8 cellular contexts compared by ENCODE assay signal in the genomic region with DNA sequence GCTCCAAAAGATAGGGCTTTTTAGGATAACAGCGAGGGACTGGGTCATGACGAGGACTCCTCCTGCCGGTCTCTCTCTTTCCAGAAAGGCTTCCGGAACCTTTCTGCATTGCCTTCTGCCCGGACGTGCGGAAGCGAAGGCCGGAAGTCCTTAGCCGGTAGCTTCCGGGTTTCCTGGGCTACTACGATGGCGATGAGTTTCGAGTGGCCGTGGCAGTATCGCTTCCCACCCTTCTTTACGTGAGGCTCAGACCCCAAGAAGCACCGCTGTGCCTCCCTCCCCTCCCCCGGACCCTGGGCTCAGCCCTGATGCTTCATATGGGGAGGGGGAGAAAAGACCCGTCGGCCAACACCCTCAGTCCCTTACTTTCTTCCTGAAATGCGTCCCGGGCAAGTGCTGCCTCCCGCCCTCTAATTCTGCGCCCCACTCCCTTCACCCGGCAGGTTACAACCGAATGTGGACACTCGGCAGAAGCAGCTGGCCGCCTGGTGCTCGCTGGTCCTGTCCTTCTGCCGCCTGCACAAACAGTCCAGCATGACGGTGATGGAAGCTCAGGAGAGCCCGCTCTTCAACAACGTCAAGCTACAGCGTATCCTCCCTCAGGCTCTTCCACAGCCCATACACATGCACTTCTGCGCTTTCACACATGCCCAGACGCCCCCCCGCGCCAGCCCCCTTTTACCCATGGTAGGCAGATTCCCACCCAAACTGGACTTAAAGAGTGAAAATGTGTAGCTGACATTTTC. TPM values are rescaled to one million over a fixed set of nuclear protein-coding genes. Genes with fewer than 3 reads are reported as not detected.
DNase-seq lines count a peak whose midpoint lies in the region; ATAC-seq and TF ChIP-seq lines count a peak whose summit lies in the region.

A gene (plus strand): TSS at position 160 of the 746 bp plus-strand sequence. CDS start 27 bp downstream, at position 187.

- H3K27me3 ChIP-seq in MM.1S (replicated peaks; ENCODE audit: insufficient read depth, low read length) (no peaks in the 10 kb centered on the region), SJCRH30 (no peaks in the 10 kb centered on the region), neuron (ENCODE audit: insufficient read depth, low read length) (no peaks in the 10 kb centered on the region)

- peaks cover 16% of the 10 kb centered on the region for H3K79me2 ChIP-seq in MM.1S (ENCODE audit: low read length)

- H3K4me3 ChIP-seq in MM.1S (ENCODE audit: low read length) (peak within 1 kb of the TSS; percentile 87), SJCRH30 (peak within 1 kb of the TSS; percentile 74), neuron (ENCODE audit: low read length) (peak within 1 kb of the TSS; percentile 82)

- no peaks in the 10 kb centered on the region for H3K36me3 ChIP-seq in MM.1S (replicated peaks; ENCODE audit: insufficient read depth, low read length)
- peaks cover 8% of the 10 kb centered on the region; the same call in 1 of the 2 replicates for H3K36me3 ChIP-seq in SJCRH30
- peaks cover 22% of the 10 kb centered on the region for H3K36me3 ChIP-seq in neuron (ENCODE audit: insufficient read depth, low read length)

- H3K4me2 ChIP-seq in MM.1S (ENCODE audit: low read depth, low read length), result peak within 1 kb of the TSS; percentile 88

- H3K4me1 ChIP-seq in MM.1S (ENCODE audit: low read length) (peaks cover 21% of the 10 kb centered on the region), SJCRH30 (peaks cover 9% of the 10 kb centered on the region; the same call in 1 of the 2 replicates), neuron (ENCODE audit: insufficient read depth, low read length) (peaks cover 13% of the 10 kb centered on the region)

- H3K9me2 ChIP-seq in MM.1S (replicated peaks; ENCODE audit: insufficient read depth, low read length), result no peaks in the 10 kb centered on the region

- DNase-seq in C1 segment of cervical spinal cord (lab: John Stamatoyannopoulos, UW) (peak in 13 of 14 donors; percentile 26 to 79 (median 73)), MM.1S (peak; percentile 85), SJCRH30 (peak; percentile 84 to 89), foreskin melanocyte (peak; percentile 81), stromal cell of bone marrow (ENCODE audit: low read depth) (peak; percentile 83)
- DNase-seq in activated naive CD4-positive, alpha-beta T cell (lab: John Stamatoyannopoulos, UW), result peak; percentile 29 to 63 (median 46)

- H4K20me1 ChIP-seq in MM.1S (ENCODE audit: insufficient read depth, low read length), result no peaks in the 10 kb centered on the region

- no peaks in the 10 kb centered on the region for H3F3A ChIP-seq in MM.1S (ENCODE audit: insufficient read depth, low read length)

- H3K9ac ChIP-seq in MM.1S (ENCODE audit: low read length), result peak within 1 kb of the TSS; percentile 86

- no peak for TF ChIP-seq CTCF in MM.1S (IDR thresholded peaks at IDR 0.05; ENCODE audit: low read length)

- peak; percentile 67 for ATAC-seq in GM21423 (IDR thresholded peaks at IDR 0.05; ENCODE audit: unreplicated experiment)

- H3K27ac ChIP-seq in MM.1S (ENCODE audit: low read length), result peak within 1 kb of the TSS; percentile 8; the same call in 1 of the 2 replicates
- peak within 1 kb of the TSS; percentile 71 for H3K27ac ChIP-seq in SJCRH30

- H2AFZ ChIP-seq in MM.1S (ENCODE audit: low read length) (peak within 1 kb of the TSS; percentile 99), neuron (ENCODE audit: low read depth, low read length) (peak within 1 kb of the TSS; percentile 50)

- H3K9me3 ChIP-seq in MM.1S (replicated peaks; ENCODE audit: insufficient read depth, low read length) (no peaks in the 10 kb centered on the region), SJCRH30 (replicated peaks) (no peaks in the 10 kb centered on the region), neuron (ENCODE audit: low read length) (no peaks in the 10 kb centered on the region)

RNA-seq across cellular contexts. Expression of the gene that starts here (rescaled TPM):
- total RNA-seq in SJCRH30 (2014; rRNA removed; shearing (Covaris generic)), result 71.0 and 79.3 TPM in 2 replicates

Comparison
In these comparisons a context has a peak if more than half of its experiments do, and no peak if none do; other contexts are left out.
1. Peak in every context shown above with its lines: DNase-seq, ATAC-seq, H3K4me3 ChIP-seq and H3K27ac ChIP-seq.